Comparison of ENCODE assay signal across 22 cellular contexts in the genomic region with DNA sequence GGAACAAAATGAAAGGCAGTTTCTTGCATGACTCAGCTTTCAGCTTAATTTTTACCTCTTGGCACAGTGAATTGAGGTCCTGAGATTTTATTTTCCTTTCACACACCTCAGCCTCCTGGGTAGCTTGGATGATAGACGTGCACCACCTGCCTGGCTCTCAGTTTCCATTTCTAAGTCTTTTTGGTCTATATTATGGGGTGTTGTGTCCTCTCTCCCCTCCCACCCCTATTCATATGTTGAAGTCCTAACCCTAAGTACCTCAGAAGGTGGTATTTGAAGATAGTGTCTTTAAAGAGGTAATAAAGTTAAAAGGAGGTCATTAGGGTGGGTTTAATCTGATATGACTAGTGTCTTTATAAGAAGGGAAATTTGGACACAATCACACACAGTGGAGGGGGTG.
DNase-seq lines count a peak whose midpoint lies in the region; ATAC-seq, FAIRE-seq and TF ChIP-seq lines count a peak whose summit lies in the region.
"Had no signal": no experiment of that assay in that cellular context is flagged by ENCODE, and none has a peak within 500 bp of the region (broad histone marks: within the 10 kb centered on the region; RNA-seq: fewer than 3 reads in every experiment).

No MANE protein-coding gene starts in this region.

- H4K20me1 ChIP-seq in MM.1S (ENCODE audit: insufficient read depth, low read length) (no peaks in the 10 kb centered on the region), K562 (replicated peaks; ENCODE audit: control insufficient read depth, insufficient read depth, low read length) (no peaks in the 10 kb centered on the region)
- H4K20me1 ChIP-seq: BLaER1 had no signal

- no peak for TF ChIP-seq RAD21 in K562 (CRISPR knock-in tag; conservative IDR thresholded peaks at IDR 0.05 in 1 of 2, IDR thresholded peaks at IDR 0.05 in 1 of 2)

- no peak for TF ChIP-seq EP300 in K562 (IDR thresholded peaks at IDR 0.05; ENCODE audit: low read length)

- H2AFZ ChIP-seq in MM.1S (ENCODE audit: low read length) (no peak overlapping the region), K562 (ENCODE audit: low read depth, low read length) (peak overlapping the region; percentile 28; the same call in 1 of the 2 replicates)

- no peaks in the 10 kb centered on the region for H3K9me3 ChIP-seq in MM.1S (replicated peaks; ENCODE audit: insufficient read depth, low read length)
- no peaks in the 10 kb centered on the region for H3K9me3 ChIP-seq in K562 (replicated peaks; ENCODE audit: control insufficient read depth, insufficient read depth, low read depth, low read length)
- H3K9me3 ChIP-seq: Caco-2, HAP-1 had no signal

- H3F3A ChIP-seq in MM.1S (ENCODE audit: insufficient read depth, low read length): no peaks in the 10 kb centered on the region

- peak in 2 of 3 experiments; percentile 37 to 64 for DNase-seq in NCI-H1417 (lab: John Stamatoyannopoulos, UW)
- no peak for DNase-seq in NCI-H1417 treated with DMSO at 0.1 percent for 48 hours (lab: John Stamatoyannopoulos, UW)
- peak; percentile 17 for DNase-seq in MM.1S
- no peak for DNase-seq in K562 (ENCODE audit: extremely low read depth in 1 of 4, low spot score in 3 of 4)
- peak; percentile 62 for DNase-seq in renal cortical epithelial cell (ENCODE audit: low read depth)
- no peak for DNase-seq in H4 (ENCODE audit: low spot score)
- DNase-seq in H7: no peak
- DNase-seq: Caco-2; CD4-positive, CD25-positive, alpha-beta regulatory T cell; CD8-positive, alpha-beta T cell; DMS153; EL; GDM1; GOT3; HFFc6 had no signal

- H3K9me1 ChIP-seq in K562 (ENCODE audit: control insufficient read depth, insufficient read depth, low read length): no peaks in the 10 kb centered on the region

- H3K9me2 ChIP-seq in MM.1S (replicated peaks; ENCODE audit: insufficient read depth, low read length): no peaks in the 10 kb centered on the region

- TF ChIP-seq POLR2A in K562 (conservative IDR thresholded peaks at IDR 0.05): no peak

- in situ Hi-C loops in K562 (cut with MboI): no loop called here

- H3K27me3 ChIP-seq in MM.1S (replicated peaks; ENCODE audit: insufficient read depth, low read length) (no peaks in the 10 kb centered on the region), K562 (ENCODE audit: control insufficient read depth in 2 of 2, insufficient read depth in 2 of 2, low read length in 2 of 2) (no peaks in the 10 kb centered on the region), H7 (ENCODE audit: control insufficient read depth, insufficient read depth, low read length) (no peaks in the 10 kb centered on the region)
- H3K27me3 ChIP-seq: BLaER1 had no signal

- CTCF ChIA-PET in K562 (lab: Yijun Ruan, JAX; ENCODE audit: low intra/inter-chr PET ratio): no interaction called here

- no peak overlapping the region for H3K4me2 ChIP-seq in MM.1S (ENCODE audit: low read depth, low read length)
- H3K4me2 ChIP-seq in K562 (ENCODE audit: insufficient read depth, low read length): no peak overlapping the region
- H3K4me2 ChIP-seq: BLaER1 had no signal

- POLR2A ChIA-PET in K562 (lab: Yijun Ruan, JAX): interaction anchor here (1.0 kb wide), 1 partner anchor 12 kb away, joined by 3 read pairs; no protein-coding TSS in a partner anchor

- no TSS peak for BruUV-seq in K562 (replicated peaks; lab: Mats Ljungman, UMichigan)

- H3K36me3 ChIP-seq in MM.1S (replicated peaks; ENCODE audit: insufficient read depth, low read length) (no peaks in the 10 kb centered on the region), K562 (ENCODE audit: control insufficient read depth, insufficient read depth, low read length) (no peaks in the 10 kb centered on the region), H7 (replicated peaks; ENCODE audit: control insufficient read depth, insufficient read depth, low read length) (no peaks in the 10 kb centered on the region)
- H3K36me3 ChIP-seq: BLaER1, HAP-1 had no signal

- intact Hi-C loops in K562 (cut with micrococcal nuclease): no loop called here

- H3K4me1 ChIP-seq in MM.1S (ENCODE audit: low read length): no peaks in the 10 kb centered on the region
- H3K4me1 ChIP-seq in K562 (replicated peaks in 1 of 2; ENCODE audit: control insufficient read depth in 2 of 2, insufficient read depth in 2 of 2, low read length in 2 of 2): no peaks in the 10 kb centered on the region; a peak in 1 of 5 replicates
- H3K4me1 ChIP-seq: Caco-2, HAP-1 had no signal

- no peak for FAIRE-seq in K562 (lab: Jason Lieb, UNC)
- FAIRE-seq: A204.1, GM12878 had no signal

- H3K27ac ChIP-seq in MM.1S (ENCODE audit: low read length) (no peak overlapping the region), K562 (ENCODE audit: extremely low read depth, low read depth, low read length) (no peak overlapping the region)
- H3K27ac ChIP-seq: 22Rv1, BLaER1, C4-2B had no signal

- H3K79me2 ChIP-seq in MM.1S (ENCODE audit: low read length): no peaks in the 10 kb centered on the region
- no peaks in the 10 kb centered on the region for H3K79me2 ChIP-seq in K562 (ENCODE audit: control insufficient read depth, insufficient read depth, low read length)

- H3K4me3 ChIP-seq in MM.1S (ENCODE audit: low read length) (no peak overlapping the region), K562 (no peak overlapping the region), H7 (ENCODE audit: insufficient read depth, low read depth, low read length) (no peak overlapping the region)
- H3K4me3 ChIP-seq: BLaER1, GM12878, HAP-1 had no signal

- TF ChIP-seq CTCF in MM.1S (IDR thresholded peaks at IDR 0.05; ENCODE audit: low read length) (no peak), K562 (IDR thresholded peaks at IDR 0.05 in 2 of 3, conservative IDR thresholded peaks at IDR 0.05 in 1 of 3; ENCODE audit: insufficient read depth in 2 of 3, low read depth in 1 of 3, low read length in 3 of 3) (no peak)

- WGBS in K562 (ENCODE audit: insufficient coverage, low coverage, missing lambda C conversion rate): 21% methylated on average over 1 of the region's 1 CpG

- no peak overlapping the region for H3K9ac ChIP-seq in MM.1S (ENCODE audit: low read length)
- H3K9ac ChIP-seq in K562 (ENCODE audit: insufficient read depth in 1 of 2, low read depth in 2 of 2, low read length in 2 of 2): no peak overlapping the region
- H3K9ac ChIP-seq: BLaER1 had no signal

- ATAC-seq in K562 (peak; percentile 54), HG02623 (IDR thresholded peaks at IDR 0.05; ENCODE audit: unreplicated experiment) (no peak)
- ATAC-seq: CD8-positive, alpha-beta T cell; GM12878 had no signal

TF ChIP-seq in K562, 482 proteins besides CTCF, POLR2A, EP300 and RAD21 (continues in another document):
- no peak for TF ChIP-seq MYC (IDR thresholded peaks at IDR 0.05; ENCODE audit: low read depth, low read length)
- TF ChIP-seq MYC (CRISPR knock-in tag; IDR thresholded peaks at IDR 0.05; ENCODE audit: borderline replicate concordance, low read depth): no peak
- TF ChIP-seq NFE2 (IDR thresholded peaks at IDR 0.05; ENCODE audit: low read depth): peak; percentile 45; the same call in 1 of the 2 replicates
- TF ChIP-seq CREM (IDR thresholded peaks at IDR 0.05; ENCODE audit: low read depth): no peak
- TF ChIP-seq, protein P1, sequence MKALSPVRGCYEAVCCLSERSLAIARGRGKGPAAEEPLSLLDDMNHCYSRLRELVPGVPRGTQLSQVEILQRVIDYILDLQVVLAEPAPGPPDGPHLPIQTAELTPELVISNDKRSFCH (CRISPR knock-in tag; IDR thresholded peaks at IDR 0.05): no peak
- TF ChIP-seq, protein P1 (tag; IDR thresholded peaks at IDR 0.05): no peak
- no peak for TF ChIP-seq ZNF507 (tag; conservative IDR thresholded peaks at IDR 0.05)
- TF ChIP-seq C11orf30 (IDR thresholded peaks at IDR 0.05; ENCODE audit: low read depth): peak; percentile 28; the same call in 1 of the 2 replicates
- peak; percentile 10; the same call in 1 of the 2 replicates for TF ChIP-seq NFE2L1 (tag; IDR thresholded peaks at IDR 0.05; ENCODE audit: borderline replicate concordance, low read depth)
- no peak for TF ChIP-seq SPI1 (IDR thresholded peaks at IDR 0.05; ENCODE audit: borderline replicate concordance, low read depth, low read length)
- TF ChIP-seq ZNF232 (CRISPR knock-in tag; IDR thresholded peaks at IDR 0.05): no peak
- TF ChIP-seq ZNF347 (CRISPR knock-in tag; IDR thresholded peaks at IDR 0.05; ENCODE audit: low read depth): no peak
- no peak for TF ChIP-seq SMARCB1 (IDR thresholded peaks at IDR 0.05; ENCODE audit: insufficient read length, low read depth)
- TF ChIP-seq POLR3A (IDR thresholded peaks at IDR 0.05; ENCODE audit: borderline replicate concordance, extremely low read depth, insufficient read depth, insufficient read length): no peak
- no peak for TF ChIP-seq ZFP1 (CRISPR knock-in tag; IDR thresholded peaks at IDR 0.05)
- TF ChIP-seq, protein P2, sequence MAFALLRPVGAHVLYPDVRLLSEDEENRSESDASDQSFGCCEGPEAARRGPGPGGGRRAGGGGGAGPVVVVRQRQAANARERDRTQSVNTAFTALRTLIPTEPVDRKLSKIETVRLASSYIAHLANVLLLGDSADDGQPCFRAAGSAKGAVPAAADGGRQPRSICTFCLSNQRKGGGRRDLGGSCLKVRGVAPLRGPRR (CRISPR knock-in tag; IDR thresholded peaks at IDR 0.05): no peak
- no peak for TF ChIP-seq CBX8 (IDR thresholded peaks at IDR 0.05; ENCODE audit: borderline replicate concordance, extremely low read depth, low read depth, low read length, poor library complexity, severe bottlenecking)
- no peak for TF ChIP-seq PHB2 (IDR thresholded peaks at IDR 0.05; ENCODE audit: low read depth)
- peak; percentile 22; the same call in 1 of the 2 replicates for TF ChIP-seq CBFA2T3 (IDR thresholded peaks at IDR 0.05)
- no peak for TF ChIP-seq PTBP1 (IDR thresholded peaks at IDR 0.05; ENCODE audit: low read depth, low read length)
- no peak for TF ChIP-seq SMAD2 (IDR thresholded peaks at IDR 0.05; ENCODE audit: low read depth, low read length)

Comparison
In these comparisons a context has a peak if more than half of its experiments do, and no peak if none do; other contexts are left out.
1. DNase-seq: peak in NCI-H1417 (2 of 3), MM.1S (single experiment) and renal cortical epithelial cell (single experiment); none in NCI-H1417 treated with DMSO at 0.1 percent for 48 hours (single experiment), K562 (0 of 4), H4 (single experiment) and H7 (single experiment).